In the genomic region with DNA sequence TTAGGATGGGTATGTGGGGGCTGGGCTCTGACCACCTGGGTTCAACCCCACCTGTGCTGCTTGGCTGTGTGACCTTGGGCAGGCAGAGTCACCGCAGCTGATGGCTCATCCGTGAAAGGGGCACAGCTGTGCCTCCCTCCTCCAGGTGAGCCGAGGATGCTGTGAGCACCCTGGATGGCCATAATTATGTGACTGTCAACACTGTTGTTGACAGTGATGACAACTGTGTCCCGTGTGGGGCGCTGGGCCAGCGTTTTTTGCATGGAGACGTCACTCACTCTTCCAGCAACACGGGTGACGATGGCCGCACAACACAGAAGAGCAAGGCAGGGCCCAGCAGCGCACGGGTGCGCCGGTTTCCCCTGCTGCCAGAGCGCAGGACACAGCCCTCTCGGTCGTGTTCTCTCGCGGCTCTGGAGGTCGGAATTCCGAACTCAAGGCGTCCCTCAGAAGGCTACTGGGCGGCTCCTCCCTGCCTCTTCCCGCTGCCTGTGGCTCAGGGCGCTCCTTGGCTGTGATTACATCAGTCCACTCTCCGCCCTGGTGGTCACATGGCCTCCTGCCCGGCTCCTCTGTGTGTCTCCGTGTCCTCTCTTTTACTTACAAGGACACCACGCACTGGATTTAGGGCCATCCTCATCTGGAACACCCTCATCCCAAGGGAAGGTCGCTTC, we compare ENCODE assay signal across 8 cellular contexts. TPM values are rescaled to one million over a fixed set of nuclear protein-coding genes. Genes with fewer than 3 reads are reported as not detected.
A peak's percentile ranks its signal among the peaks of the same experiment; 100 is the strongest.
DNase-seq lines count a peak whose midpoint lies in the region; ATAC-seq and TF ChIP-seq lines count a peak whose summit lies in the region.

No MANE protein-coding gene starts in this region.

- H3K4me1 Mint-ChIP-seq in brain (peaks cover 32% of the 10 kb centered on the region), memory B cell (peaks cover 50% of the 10 kb centered on the region)

- DNase-seq in CD1c-positive myeloid dendritic cell (ENCODE audit: extremely low spot score), result peak; percentile 82
- DNase-seq in memory B cell (ENCODE audit: low spot score in 2 of 2), result peak; percentile 47 to 62
- no peak for DNase-seq in cerebellar nuclear complex (lab: John Stamatoyannopoulos, UW)
- no peak for DNase-seq in NCI-H187 treated with DMSO at 0.1 percent for 48 hours (lab: John Stamatoyannopoulos, UW)
- DNase-seq in G401 (ENCODE audit: low spot score), result no peak

- H3K27me3 Mint-ChIP-seq in brain (no peaks in the 10 kb centered on the region), memory B cell (no peaks in the 10 kb centered on the region)

- H3K9me3 ChIP-seq in OCI-LY3 (ENCODE audit: insufficient read depth, low read length), result no peaks in the 10 kb centered on the region

- TF ChIP-seq CTCF in OCI-LY3 (IDR thresholded peaks at IDR 0.05; ENCODE audit: low read depth, low read length), result no peak
- no peak for TF ChIP-seq CTCF in brain (conservative IDR thresholded peaks at IDR 0.05)

- H3K9me3 Mint-ChIP-seq in brain, result no peaks in the 10 kb centered on the region
- H3K9me3 Mint-ChIP-seq in memory B cell, result no peaks in the 10 kb centered on the region

- H3K4me3 Mint-ChIP-seq in brain (peak overlapping the region in 1 of 5 experiments; percentile 55), memory B cell (peak overlapping the region; percentile 99)

- peaks cover 19% of the 10 kb centered on the region for H4K20me1 ChIP-seq in OCI-LY3 (ENCODE audit: insufficient read depth, low read length)

- H3K36me3 Mint-ChIP-seq in brain (no peaks in the 10 kb centered on the region), memory B cell (peaks cover 3% of the 10 kb centered on the region)

- peaks cover 12% of the 10 kb centered on the region; the same call in 1 of the 2 replicates for H3K79me2 ChIP-seq in OCI-LY3 (ENCODE audit: low read length)

- H3K27ac Mint-ChIP-seq in brain, result peak overlapping the region in 4 of 5 experiments; percentile 16 to 84 (median 60)
- H3K27ac Mint-ChIP-seq in memory B cell, result peak overlapping the region; percentile 93

- 67% methylated on average over 30 of the region's 30 CpGs for WGBS in urinary bladder

- H3K4me3 ChIP-seq in OCI-LY3 (ENCODE audit: low read length) (peak overlapping the region; percentile 94), urinary bladder (ENCODE audit: low read depth, low read length) (peak overlapping the region; percentile 32)

- H3K27me3 ChIP-seq in OCI-LY3 (ENCODE audit: low read depth, low read length), result peaks cover 8% of the 10 kb centered on the region

- H3K27ac ChIP-seq in OCI-LY3 (ENCODE audit: low read length) (0 out of 2 replicates have a peak overlapping the region, but pooled peaks have one; percentile 74), urinary bladder (ENCODE audit: low read depth) (peak overlapping the region; percentile 51)

- in situ Hi-C loops in G401 (cut with HindIII; ENCODE audit: low sequenced_read_pairs), result no loop called here

- peaks cover 4% of the 10 kb centered on the region for H3K36me3 ChIP-seq in OCI-LY3 (replicated peaks; ENCODE audit: low read depth, low read length)
- no peaks in the 10 kb centered on the region for H3K36me3 ChIP-seq in urinary bladder (ENCODE audit: insufficient read depth)

- H2AFZ ChIP-seq in OCI-LY3 (ENCODE audit: low read depth, low read length), result no peak overlapping the region

- peak overlapping the region; percentile 87 for H3K9ac ChIP-seq in OCI-LY3 (ENCODE audit: low read length)

- peak; percentile 41 for ATAC-seq in memory B cell (ENCODE audit: low read depth)

- peaks cover 50% of the 10 kb centered on the region for H3K4me1 ChIP-seq in OCI-LY3 (ENCODE audit: low read length)
- H3K4me1 ChIP-seq in urinary bladder (ENCODE audit: insufficient read depth), result no peaks in the 10 kb centered on the region

- H3K4me2 ChIP-seq in OCI-LY3 (ENCODE audit: low read length), result peak overlapping the region; percentile 95

RNA-seq across cellular contexts. Expression of a gene that starts 1.3 kb away (rescaled TPM):
- 2.8 TPM for polyA plus RNA-seq in brain (ENCODE audit: insufficient read depth, low read depth, low replicate concordance)
- 20.5 TPM for total RNA-seq in urinary bladder
- polyA plus RNA-seq in urinary bladder, result 17.2 TPM
- not detected in 2 replicates for total RNA-seq in G401 (2014; rRNA removed; shearing (Covaris generic))

RNA-seq across cellular contexts. Expression of a gene that starts 41.8 kb away (rescaled TPM):
- polyA plus RNA-seq in brain (ENCODE audit: insufficient read depth, low read depth, low replicate concordance) (33.5 TPM), urinary bladder (5.9 TPM)
- 1.1 TPM for total RNA-seq in urinary bladder
- total RNA-seq in G401 (2014; rRNA removed; shearing (Covaris generic)), result 0.37 and 1.3 TPM in 2 replicates

Comparison
In these comparisons a context has a peak if more than half of its experiments do, and no peak if none do; other contexts are left out.
1. DNase-seq: peak in CD1c-positive myeloid dendritic cell (single experiment) and memory B cell (2 of 2); none in cerebellar nuclear complex (0 of 2), NCI-H187 treated with DMSO at 0.1 percent for 48 hours (single experiment) and G401 (single experiment).
2. RNA of a gene that starts 1.3 kb away (total RNA-seq): 20.5 TPM in urinary bladder (single experiment); not detected in G401; every median in the first group is over 10 times any median in the second.